Comparison of ENCODE assay signal across 8 cellular contexts in genomic region chr12:14403711-14404164, GRCh38. TPM values are rescaled to one million over a fixed set of nuclear protein-coding genes. Genes with fewer than 3 reads are reported as not detected.
DNase-seq lines count a peak whose midpoint lies in the region; ATAC-seq and TF ChIP-seq lines count a peak whose summit lies in the region.

No MANE protein-coding gene starts in this region.

- H3K27ac ChIP-seq in KMS-11 (peak overlapping the region; percentile 45), Panc1 (ENCODE audit: low read length) (peak overlapping the region; percentile 69)

- in situ Hi-C loops in Panc1 (cut with HindIII; ENCODE audit: low pct_unique_long_range_greater_than_20kb, low sequenced_read_pairs) = no loop called here

- H3K36me3 ChIP-seq in KMS-11 (ENCODE audit: insufficient read depth) (no peaks in the 10 kb centered on the region), Panc1 (ENCODE audit: control insufficient read depth, insufficient read depth, low read length) (no peaks in the 10 kb centered on the region)

- ATAC-seq in GM18867 (IDR thresholded peaks at IDR 0.05; ENCODE audit: unreplicated experiment) (peak; percentile 67), Panc1 (no peak), HG02642 (IDR thresholded peaks at IDR 0.05; ENCODE audit: poor library complexity, unreplicated experiment) (no peak)

- peaks cover 10% of the 10 kb centered on the region; the same call in 1 of the 2 replicates for H3K9me3 ChIP-seq in Panc1 (ENCODE audit: control insufficient read depth, insufficient read depth, low read depth, low read length)

- intact Hi-C loops in Panc1 (cut with micrococcal nuclease; ENCODE audit: unreplicated experiment) = no loop called here

- BruUV-seq in Panc1 (replicated peaks; lab: Mats Ljungman, UMichigan) = no TSS peak

- no peak overlapping the region for H2AFZ ChIP-seq in KMS-11 (ENCODE audit: low read depth)

- DNase-seq in AML-193 (lab: John Stamatoyannopoulos, UW) (peak; percentile 17 to 28), Panc1 (ENCODE audit: low read depth, low spot score) (no peak), mucosa of gallbladder (ENCODE audit: low spot score) (peak; percentile 47), NK-92 (lab: John Stamatoyannopoulos, UW; ENCODE audit: unreplicated experiment) (no peak)
- DNase-seq in effector CD4-positive, alpha-beta T cell = peak; percentile 20

- no peak overlapping the region for H3K9ac ChIP-seq in KMS-11

- no peak overlapping the region for H3K4me3 ChIP-seq in KMS-11 (IDR thresholded peaks at IDR 0.05; ENCODE audit: insufficient read depth, low read depth, low read length)
- no peak overlapping the region for H3K4me3 ChIP-seq in Panc1 (ENCODE audit: low read depth in 2 of 2, low read length in 2 of 2)

- H3K4me1 ChIP-seq in KMS-11 (ENCODE audit: low read depth, poor library complexity, severe bottlenecking) = peaks cover 60% of the 10 kb centered on the region
- H3K4me1 ChIP-seq in Panc1 (ENCODE audit: control insufficient read depth, insufficient read depth, low read length) = peaks cover 9% of the 10 kb centered on the region

- CTCF ChIA-PET in Panc1 (lab: Charles Lee) = no interaction called here

- no peaks in the 10 kb centered on the region for H4K20me1 ChIP-seq in KMS-11 (ENCODE audit: insufficient read depth)

- no peak for TF ChIP-seq CTCF in KMS-11 (conservative IDR thresholded peaks at IDR 0.05; ENCODE audit: low read depth, low read length)
- TF ChIP-seq CTCF in Panc1 (IDR thresholded peaks at IDR 0.05) = no peak

- H3K79me2 ChIP-seq in KMS-11 (ENCODE audit: insufficient read depth, low read depth) = peaks cover 98% of the 10 kb centered on the region

- peak overlapping the region; percentile 50; the same call in 1 of the 2 replicates for H3K4me2 ChIP-seq in KMS-11

- H3K27me3 ChIP-seq in KMS-11 (ENCODE audit: insufficient read depth, low read depth) (no peaks in the 10 kb centered on the region), Panc1 (ENCODE audit: control insufficient read depth, insufficient read depth, low read length) (no peaks in the 10 kb centered on the region)

- POLR2A ChIA-PET in Panc1 (lab: Charles Lee) = no interaction called here

RNA-seq across cellular contexts. Expression of gene ATF7IP, which starts 38.3 kb away (rescaled TPM):
- total RNA-seq in Panc1 (2021; ENCODE audit: unreplicated experiment) (25.4 TPM), mucosa of gallbladder (70.6 TPM)
- 9.7 TPM for polyA plus RNA-seq in Panc1 (2012; ENCODE audit: insufficient read length)

Comparison
In these comparisons a context has a peak if more than half of its experiments do, and no peak if none do; other contexts are left out.
1. DNase-seq: peak in AML-193 (2 of 2), effector CD4-positive, alpha-beta T cell (single experiment) and mucosa of gallbladder (single experiment); none in Panc1 (single experiment) and NK-92 (single experiment).